ENCODE assay signal across 9 cellular contexts in the genomic region with DNA sequence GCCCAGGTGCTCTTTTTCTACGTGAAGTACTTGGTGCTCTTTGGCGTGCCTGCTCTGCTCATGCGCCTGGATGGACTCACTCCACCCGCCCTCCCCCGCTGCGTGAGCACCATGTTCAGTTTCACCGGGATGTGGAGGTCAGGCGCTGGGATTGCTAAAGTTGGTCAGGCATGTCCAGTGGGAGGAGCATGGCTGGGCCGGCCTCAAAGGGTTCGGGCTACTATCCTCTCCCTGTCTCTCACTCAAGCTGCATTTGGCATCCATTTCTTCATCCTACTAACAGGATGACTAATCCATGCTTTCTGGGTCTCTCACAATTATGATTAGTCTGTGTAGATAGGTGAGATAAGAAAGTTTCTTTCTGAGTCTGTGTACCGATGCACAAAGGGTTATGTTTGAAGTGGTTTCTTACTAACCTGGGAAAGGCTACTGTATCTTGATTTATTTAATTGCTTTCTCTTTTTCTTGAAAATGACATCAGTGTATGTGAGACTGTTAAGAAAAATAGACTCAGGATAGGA.
A peak's percentile ranks its signal among the peaks of the same experiment; 100 is the strongest.
DNase-seq lines count a peak whose midpoint lies in the region; ATAC-seq and TF ChIP-seq lines count a peak whose summit lies in the region.
"Had no signal": no experiment of that assay in that cellular context is flagged by ENCODE, and none has a peak within 500 bp of the region (broad histone marks: within the 10 kb centered on the region; RNA-seq: fewer than 3 reads in every experiment).

No MANE protein-coding gene starts in this region.

- H3K4me1 ChIP-seq in left lung: no peaks in the 10 kb centered on the region
- H3K4me1 ChIP-seq: HAP-1 had no signal

- no peak overlapping the region for H3K4me3 ChIP-seq in left lung
- H3K4me3 ChIP-seq: HAP-1 had no signal

- H3K9me3 ChIP-seq in left lung: no peaks in the 10 kb centered on the region
- H3K9me3 ChIP-seq: HAP-1 had no signal

- ATAC-seq in HG02852 (IDR thresholded peaks at IDR 0.05; ENCODE audit: unreplicated experiment): peak; percentile 85
- peak; percentile 96 for ATAC-seq in left lung
- no peak for ATAC-seq in HG02798 (IDR thresholded peaks at IDR 0.05; ENCODE audit: poor library complexity, unreplicated experiment)

- TF ChIP-seq CTCF in left lung (IDR thresholded peaks at IDR 0.05): no peak

- intact Hi-C loops in left lung (cut with DNase I): no loop called here

- H3K27ac ChIP-seq in left lung: no peak overlapping the region

- DNase-seq in NCI-H146 (lab: John Stamatoyannopoulos, UW) (peak; percentile 2), NCI-H146 treated with DMSO at 0.1 percent for 48 hours (lab: John Stamatoyannopoulos, UW; ENCODE audit: unreplicated experiment) (no peak), SW480 (ENCODE audit: low spot score) (peak; percentile 65), left lung (peak; percentile 85 to 88), amniotic stem cell (lab: John Stamatoyannopoulos, UW) (no peak), NCI-H446 (lab: John Stamatoyannopoulos, UW) (no peak)

- H3K27me3 ChIP-seq in left lung: no peaks in the 10 kb centered on the region

- H3K36me3 ChIP-seq in left lung: no peaks in the 10 kb centered on the region
- H3K36me3 ChIP-seq: HAP-1 had no signal

Comparison
In these comparisons a context has a peak if more than half of its experiments do, and no peak if none do; other contexts are left out.
1. DNase-seq: peak in NCI-H146 (single experiment), SW480 (single experiment) and left lung (2 of 2); none in NCI-H146 treated with DMSO at 0.1 percent for 48 hours (single experiment), amniotic stem cell (single experiment) and NCI-H446 (0 of 2).